ENCODE assay signal across 9 cellular contexts in genomic region chr17:7020894-7021664, GRCh38. TPM values are rescaled to one million over a fixed set of nuclear protein-coding genes. Genes with fewer than 3 reads are reported as not detected.
DNase-seq lines count a peak whose midpoint lies in the region; ATAC-seq and TF ChIP-seq lines count a peak whose summit lies in the region.
"Had no signal": no experiment of that assay in that cellular context is flagged by ENCODE, and none has a peak within 500 bp of the region (broad histone marks: within the 10 kb centered on the region; RNA-seq: fewer than 3 reads in every experiment).

No MANE protein-coding gene starts in this region.

- H2AFZ ChIP-seq in PC-3 (ENCODE audit: low read length): peak overlapping the region; percentile 92; the same call in 1 of the 2 replicates

- no TSS peak for BruUV-seq in PC-3 (replicated peaks; lab: Mats Ljungman, UMichigan)

- no peak overlapping the region for H3K9ac ChIP-seq in PC-3 (ENCODE audit: low read length)

- peaks cover 12% of the 10 kb centered on the region; the same call in 1 of the 2 replicates for H3K4me1 ChIP-seq in PC-3 (ENCODE audit: insufficient read depth, low read length)
- H3K4me1 ChIP-seq in esophagus squamous epithelium: peaks cover 25 to 79% (median 36%) of the 10 kb centered on the region in 3 donors
- peaks cover 16% of the 10 kb centered on the region for H3K4me1 ChIP-seq in psoas muscle

- TF ChIP-seq CTCF in PC-3 (conservative IDR thresholded peaks at IDR 0.05; ENCODE audit: low read depth, low read length) (no peak), esophagus squamous epithelium (IDR thresholded peaks at IDR 0.05) (no peak), psoas muscle (IDR thresholded peaks at IDR 0.05) (no peak)

- H3K4me3 ChIP-seq in PC-3 (ENCODE audit: low read length) (no peak overlapping the region), esophagus squamous epithelium (peak overlapping the region in 1 of 4 donors; percentile 66), psoas muscle (peak overlapping the region; percentile 63)

- H3F3A ChIP-seq in PC-3 (ENCODE audit: low read length, unreplicated experiment): no peaks in the 10 kb centered on the region

- peak; percentile 19 for DNase-seq in DMS53 treated with DMSO at 0.1 percent for 48 hours (lab: John Stamatoyannopoulos, UW; ENCODE audit: unreplicated experiment)
- no peak for DNase-seq in PC-3
- no peak for DNase-seq in esophagus squamous epithelium (lab: John Stamatoyannopoulos, UW)
- no peak for DNase-seq in psoas muscle
- no peak for DNase-seq in cerebellum (ENCODE audit: low spot score)
- no peak for DNase-seq in left colon
- DNase-seq in LoVo (ENCODE audit: low spot score): no peak

- H3K9me3 ChIP-seq in PC-3 (ENCODE audit: low read length) (no peaks in the 10 kb centered on the region), esophagus squamous epithelium (no peaks in the 10 kb centered on the region), psoas muscle (no peaks in the 10 kb centered on the region)

- no peaks in the 10 kb centered on the region for H3K79me2 ChIP-seq in PC-3 (ENCODE audit: low read length)

- WGBS in esophagus squamous epithelium, 2 donors: 58 to 76% methylated on average over 10 to 11 of the region's 11 CpGs
- 45 to 53% (median 46%) methylated on average over 11 of the region's 11 CpGs for WGBS in psoas muscle, 3 donors

- H4K20me1 ChIP-seq in PC-3 (ENCODE audit: low read length): no peaks in the 10 kb centered on the region

- TF ChIP-seq POLR2A in esophagus squamous epithelium (IDR thresholded peaks at IDR 0.05): no peak

- intact Hi-C loops in PC-3 (cut with micrococcal nuclease): loop anchor here (1.0 to 5.0 kb wide), 3 partner anchors 110 to 354 kb away; no protein-coding TSS in a partner anchor
- intact Hi-C loops in esophagus squamous epithelium (cut with DNase I): no loop called here
- intact Hi-C loops in psoas muscle (cut with DNase I): loop anchor here (5.0 kb wide), 1 partner anchor 109 kb away; no protein-coding TSS in a partner anchor
- intact Hi-C loops in left colon (cut with DNase I, micrococcal nuclease): no loop called here

- H3K27ac ChIP-seq in PC-3 (ENCODE audit: low read length) (no peak overlapping the region), esophagus squamous epithelium (peak overlapping the region; percentile 77 to 91 (median 86)), psoas muscle (peak overlapping the region; percentile 69)

- no peak for ATAC-seq in PC-3
- ATAC-seq in psoas muscle: no peak
- ATAC-seq in left colon: no peak
- no peak for ATAC-seq in GM19397 (IDR thresholded peaks at IDR 0.05; ENCODE audit: unreplicated experiment)

- POLR2A ChIA-PET in PC-3 (lab: Charles Lee; ENCODE audit: unreplicated experiment): interaction anchor here (0.9 kb wide), 1 partner anchor 14 kb away, joined by 3 read pairs; the partner anchor contains the start of gene SLC16A13

- H3K36me3 ChIP-seq in PC-3 (ENCODE audit: low read depth, low read length): no peaks in the 10 kb centered on the region
- H3K36me3 ChIP-seq in esophagus squamous epithelium: peaks cover 0 to 17% (median 0%) of the 10 kb centered on the region in 3 donors
- peaks cover 0 to 12% of the 10 kb centered on the region in 2 donors for H3K36me3 ChIP-seq in psoas muscle (ENCODE audit: insufficient read depth in 1 of 2, low read depth in 1 of 2)

- 0 out of 2 replicates have a peak overlapping the region, but pooled peaks have one; percentile 82 for H3K4me2 ChIP-seq in PC-3 (ENCODE audit: low read length)

- H3K9me2 ChIP-seq in PC-3 (replicated peaks; ENCODE audit: low read length): no peaks in the 10 kb centered on the region

- H3K27me3 ChIP-seq in PC-3 (ENCODE audit: low read length): no peaks in the 10 kb centered on the region
- H3K27me3 ChIP-seq in esophagus squamous epithelium: peaks cover 0 to 14% (median 0%) of the 10 kb centered on the region in 4 donors
- H3K27me3 ChIP-seq in psoas muscle (ENCODE audit: insufficient read depth in 3 of 3, low read length in 2 of 3): peaks cover 0 to 17% (median 7%) of the 10 kb centered on the region in 3 donors

- CTCF ChIA-PET in PC-3 (lab: Charles Lee): no interaction called here

RNA-seq across cellular contexts. Expression of gene BCL6B, which starts 1.8 kb away (rescaled TPM):
- total RNA-seq in PC-3 (2014; rRNA removed) (0.12 TPM in 1 of 2 replicates, not detected in the other), esophagus squamous epithelium (1 to 10 TPM in 1 of 4 donors, under 1 TPM in 3; 0.15 to 1.9 (median 0.67) TPM), psoas muscle (10 to 100 TPM in 2 of 4 donors, 1 to 10 TPM in 2; 6.1 to 11.9 (median 10.1) TPM), cerebellum (2.1 TPM), left colon (1 to 10 TPM; 2.0 to 2.6 TPM)
- polyA plus RNA-seq in psoas muscle: 1 to 10 TPM; 2.0 to 4.4 (median 4.3) TPM
- total RNA-seq: bronchial epithelial cell had no signal

RNA-seq across cellular contexts. Expression of gene RNASEK, which starts 8.7 kb away (rescaled TPM):
- total RNA-seq in PC-3 (2014; rRNA removed) (169 and 195 TPM in 2 replicates), esophagus squamous epithelium (100 to 1,000 TPM in 3 of 4 donors, 10 to 100 TPM in 1; 96.1 to 173 (median 137) TPM), psoas muscle (100 to 1,000 TPM; 113 to 148 (median 139) TPM), cerebellum (35.2 TPM), left colon (100 to 1,000 TPM; 183 to 188 TPM)
- polyA plus RNA-seq in psoas muscle: 100 to 1,000 TPM; 233 to 321 (median 236) TPM

RNA-seq across cellular contexts. Expression of gene SLC16A13, which starts 14.7 kb away (rescaled TPM):
- total RNA-seq in PC-3 (2014; rRNA removed) (0.62 and 1.7 TPM in 2 replicates), esophagus squamous epithelium (1 to 10 TPM; 2.7 to 5.6 (median 3.6) TPM), psoas muscle (1 to 10 TPM in 1 of 4 donors, under 1 TPM in 3; 0.57 to 1.5 (median 0.72) TPM), cerebellum (1.4 TPM), left colon (10 to 100 TPM in 1 of 2 donors, 1 to 10 TPM in 1; 9.0 to 10.0 TPM)
- under 1 TPM; 0.17 to 0.40 (median 0.40) TPM for polyA plus RNA-seq in psoas muscle

RNA-seq across cellular contexts. Expression of gene SLC16A11, which starts 22.8 kb away (rescaled TPM):
- total RNA-seq in PC-3 (2014; rRNA removed): 0.75 TPM in 1 of 2 replicates, not detected in the other
- 1 to 10 TPM in 1 of 4 donors, under 1 TPM in 2, not detected in 1; 0.56 to 2.1 (median 0.72) TPM for total RNA-seq in esophagus squamous epithelium
- under 1 TPM in 2 of 4 donors, not detected in 2; 0.36 to 0.42 TPM for total RNA-seq in psoas muscle
- 1 to 10 TPM in 1 of 3 donors, under 1 TPM in 2; 0.34 to 1.2 (median 0.77) TPM for polyA plus RNA-seq in psoas muscle
- total RNA-seq in cerebellum: not detected
- total RNA-seq in left colon: under 1 TPM; 0.58 to 0.84 TPM
- total RNA-seq: bronchial epithelial cell had no signal

RNA-seq across cellular contexts. Expression of gene ALOX12, which starts 25.2 kb away (rescaled TPM):
- total RNA-seq in PC-3 (2014; rRNA removed) (not detected in 2 replicates), esophagus squamous epithelium (10 to 100 TPM in 3 of 4 donors, 1 to 10 TPM in 1; 3.8 to 43.5 (median 26.4) TPM), psoas muscle (not detected), cerebellum (0.18 TPM), left colon (not detected)
- under 1 TPM in 1 of 3 donors, not detected in 2; 0.03 TPM for polyA plus RNA-seq in psoas muscle

Comparison
In these comparisons a context has a peak if more than half of its experiments do, and no peak if none do; other contexts are left out.
1. intact Hi-C loops: an anchor here in PC-3 (1.0 to 5.0 kb wide) and psoas muscle (5.0 kb wide); none called in esophagus squamous epithelium and left colon.